Comparison of ENCODE assay signal across 1 cellular context in genomic region chr3:128484404-128485282, GRCh38.
TF ChIP-seq lines count a peak whose summit lies in the region.

No MANE protein-coding gene starts in this region.

TF ChIP-seq in endothelial cell of umbilical vein, 7 proteins besides CTCF, POLR2A, EP300 and RAD21:
- TF ChIP-seq MAX (IDR thresholded peaks at IDR 0.05; ENCODE audit: insufficient read depth, insufficient read length) (no peak), EZH2 (IDR thresholded peaks at IDR 0.05; ENCODE audit: borderline replicate concordance, low read depth, low read length, severe bottlenecking) (no peak), FOS (IDR thresholded peaks at IDR 0.05; ENCODE audit: borderline replicate concordance, insufficient read depth, low read length) (no peak), POLR2AphosphoS5 (IDR thresholded peaks at IDR 0.05; ENCODE audit: insufficient read depth, low read depth, low read length) (no peak), MYC (IDR thresholded peaks at IDR 0.05; ENCODE audit: low read depth, low read length) (no peak), GATA2 (IDR thresholded peaks at IDR 0.05; ENCODE audit: insufficient read depth, insufficient read length, low read depth, low read length) (no peak), JUN (IDR thresholded peaks at IDR 0.05; ENCODE audit: borderline replicate concordance, insufficient read depth, insufficient read length, low read depth) (no peak)
